Comparison of ENCODE assay signal across 8 cellular contexts in genomic region chr7:149028346-149029109, GRCh38. TPM values are rescaled to one million over a fixed set of nuclear protein-coding genes. Genes with fewer than 3 reads are reported as not detected.
DNase-seq lines count a peak whose midpoint lies in the region; ATAC-seq, FAIRE-seq and TF ChIP-seq lines count a peak whose summit lies in the region.

PDIA4 (minus strand) TSS chr7:149028505; CDS start chr7:149028408, 97 bp downstream.

- H3K4me1 ChIP-seq in pancreas: peaks cover 3 to 28% (median 4%) of the 10 kb centered on the region in 3 donors
- peaks cover 0 to 23% (median 19%) of the 10 kb centered on the region in 4 donors for H3K4me1 ChIP-seq in tibial artery

- H3K9me3 Mint-ChIP-seq in activated naive CD8-positive, alpha-beta T cell treated with anti-CD3 and anti-CD28 coated beads, Interleukin-2, amount 50 U/mL, for 24 hours: no peaks in the 10 kb centered on the region

- peak; percentile 93 for ATAC-seq in HG02763 (IDR thresholded peaks at IDR 0.05; ENCODE audit: unreplicated experiment)
- peak; percentile 96 for ATAC-seq in activated naive CD8-positive, alpha-beta T cell treated with anti-CD3 and anti-CD28 coated beads, Interleukin-2, amount 50 U/mL, for 24 hours
- peak; percentile 98 for ATAC-seq in Right ventricle myocardium superior (ENCODE audit: poor library complexity)
- ATAC-seq in pancreas: peak; percentile 90 to 96 (median 91)

- H3K4me3 ChIP-seq in pancreas (peak within 1 kb of the TSS; percentile 59 to 88 (median 75)), tibial artery (peak within 1 kb of the TSS; percentile 73 to 82)

- H3K36me3 ChIP-seq in pancreas (no peaks in the 10 kb centered on the region), tibial artery (no peaks in the 10 kb centered on the region)

- peak within 1 kb of the TSS; percentile 87 for H3K27ac Mint-ChIP-seq in activated naive CD8-positive, alpha-beta T cell treated with anti-CD3 and anti-CD28 coated beads, Interleukin-2, amount 50 U/mL, for 24 hours

- H3K9me3 ChIP-seq in pancreas: no peaks in the 10 kb centered on the region
- H3K9me3 ChIP-seq in tibial artery: no peaks in the 10 kb centered on the region

- 0% methylated on average over 84 to 87 of the region's 87 CpGs for WGBS in pancreas, 2 donors

- TF ChIP-seq CTCF in GM12874 (IDR thresholded peaks at IDR 0.05; ENCODE audit: insufficient read depth, low read depth, low read length) (0 out of 2 replicates have a peak, but pooled peaks have one; percentile 6), pancreas (IDR thresholded peaks at IDR 0.05) (peak in 1 of 4 donors; percentile 11), tibial artery (IDR thresholded peaks at IDR 0.05) (peak in 1 of 2 experiments; percentile 26)

- H3K27me3 ChIP-seq in pancreas: no peaks in the 10 kb centered on the region
- no peaks in the 10 kb centered on the region for H3K27me3 ChIP-seq in tibial artery

- H3K27ac ChIP-seq in pancreas: peak within 1 kb of the TSS; percentile 85 to 96 (median 88)
- peak within 1 kb of the TSS; percentile 76 to 90 for H3K27ac ChIP-seq in tibial artery

- peaks cover 38% of the 10 kb centered on the region for H3K4me1 Mint-ChIP-seq in activated naive CD8-positive, alpha-beta T cell treated with anti-CD3 and anti-CD28 coated beads, Interleukin-2, amount 50 U/mL, for 24 hours

- peak within 1 kb of the TSS; percentile 92 for H3K4me3 Mint-ChIP-seq in activated naive CD8-positive, alpha-beta T cell treated with anti-CD3 and anti-CD28 coated beads, Interleukin-2, amount 50 U/mL, for 24 hours

- peak; percentile 82 for FAIRE-seq in pancreas (lab: Jason Lieb, UNC)

- peaks cover 2% of the 10 kb centered on the region for H3K27me3 Mint-ChIP-seq in activated naive CD8-positive, alpha-beta T cell treated with anti-CD3 and anti-CD28 coated beads, Interleukin-2, amount 50 U/mL, for 24 hours

- peaks cover 16% of the 10 kb centered on the region for H3K36me3 Mint-ChIP-seq in activated naive CD8-positive, alpha-beta T cell treated with anti-CD3 and anti-CD28 coated beads, Interleukin-2, amount 50 U/mL, for 24 hours (ENCODE audit: low read depth)

- DNase-seq in NCI-H1417 treated with DMSO at 0.1 percent for 48 hours (lab: John Stamatoyannopoulos, UW): peak; percentile 95
- peak; percentile 98 for DNase-seq in SW480 (ENCODE audit: low spot score)
- DNase-seq in activated naive CD8-positive, alpha-beta T cell treated with anti-CD3 and anti-CD28 coated beads, Interleukin-2, amount 50 U/mL, for 24 hours: peak; percentile 100
- peak; percentile 99 for DNase-seq in Right ventricle myocardium superior
- peak; percentile 99 to 100 (median 100) for DNase-seq in pancreas
- peak; percentile 99 to 100 for DNase-seq in tibial artery

- intact Hi-C loops in Right ventricle myocardium superior (cut with DNase I): loop anchor here (5.0 kb wide), 2 partner anchors 39 to 64 kb away; partner anchors contain the start of gene ZNF786
- intact Hi-C loops in pancreas (cut with DNase I): no loop called here
- intact Hi-C loops in tibial artery (cut with DNase I; ENCODE audit: low total_unique reads): loop anchor here (2.0 to 5.0 kb wide), 2 partner anchors 34 to 41 kb away; no protein-coding TSS in a partner anchor

RNA-seq across cellular contexts. Expression of gene PDIA4, which starts in this region (rescaled TPM):
- total RNA-seq in Right ventricle myocardium superior: 32.2 TPM
- 100 to 1,000 TPM in 2 of 6 donors, 10 to 100 TPM in 4; 54.2 to 185 (median 86.7) TPM for total RNA-seq in pancreas
- 10 to 100 TPM; 35.6 to 52.1 TPM for polyA plus RNA-seq in pancreas

Comparison
In these comparisons a context has a peak if more than half of its experiments do, and no peak if none do; other contexts are left out.
1. Peak in every context shown above with its lines: DNase-seq, ATAC-seq, H3K4me3 ChIP-seq and H3K27ac ChIP-seq.
2. intact Hi-C loops: an anchor here in Right ventricle myocardium superior (5.0 kb wide) and tibial artery (2.0 to 5.0 kb wide); none called in pancreas.